In the genomic region with DNA sequence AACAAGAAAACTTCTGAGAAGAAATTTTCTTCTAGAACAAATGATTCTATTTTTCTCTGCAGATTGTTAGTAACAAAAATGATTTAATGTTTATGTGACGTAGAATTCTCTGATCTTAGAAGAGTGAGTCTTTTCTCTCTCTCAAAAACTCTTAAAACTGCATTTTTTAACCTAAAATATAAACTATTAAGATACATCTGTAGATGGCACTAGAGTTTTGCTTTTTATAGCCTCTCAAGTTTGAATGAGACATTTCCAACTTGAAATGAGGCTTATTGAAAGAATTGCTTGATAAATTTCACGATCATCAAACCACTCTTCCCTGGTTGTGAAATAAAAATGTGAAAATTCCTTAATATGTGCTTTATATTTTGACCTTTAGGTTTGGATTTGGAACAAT, we compare ENCODE assay signal across 2 cellular contexts.
TF ChIP-seq lines count a peak whose summit lies in the region.

No MANE protein-coding gene starts in this region.

TF ChIP-seq in liver, 16 proteins besides CTCF, POLR2A, EP300 and RAD21:
- TF ChIP-seq RXRA (IDR thresholded peaks at IDR 0.05) (no peak), FOXA2 (IDR thresholded peaks at IDR 0.05) (no peak), HNF4G (IDR thresholded peaks at IDR 0.05) (no peak), SP1 (IDR thresholded peaks at IDR 0.05) (no peak)
- TF ChIP-seq, protein P1, sequence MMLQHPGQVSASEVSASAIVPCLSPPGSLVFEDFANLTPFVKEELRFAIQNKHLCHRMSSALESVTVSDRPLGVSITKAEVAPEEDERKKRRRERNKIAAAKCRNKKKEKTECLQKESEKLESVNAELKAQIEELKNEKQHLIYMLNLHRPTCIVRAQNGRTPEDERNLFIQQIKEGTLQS (IDR thresholded peaks at IDR 0.05) = no peak

TF ChIP-seq in HepG2, 621 proteins besides CTCF, POLR2A, EP300 and RAD21:
- TF ChIP-seq ATF7 (IDR thresholded peaks at IDR 0.05) (no peak), ATF7 (CRISPR knock-in tag; IDR thresholded peaks at IDR 0.05) (no peak), MAFK (conservative IDR thresholded peaks at IDR 0.05 in 1 of 2, IDR thresholded peaks at IDR 0.05 in 1 of 2; ENCODE audit: low read length in 2 of 2) (no peak), TCF12 (IDR thresholded peaks at IDR 0.05) (no peak), TCF12 (CRISPR knock-in tag; IDR thresholded peaks at IDR 0.05) (no peak), NR2F6 (IDR thresholded peaks at IDR 0.05) (no peak), NR2F6 (CRISPR knock-in tag; IDR thresholded peaks at IDR 0.05) (no peak), KDM2A (CRISPR knock-in tag; IDR thresholded peaks at IDR 0.05; ENCODE audit: borderline replicate concordance, low read depth) (no peak), EED (CRISPR knock-in tag; IDR thresholded peaks at IDR 0.05) (no peak), SALL2 (CRISPR knock-in tag; IDR thresholded peaks at IDR 0.05) (no peak)
- TF ChIP-seq, protein P2, sequence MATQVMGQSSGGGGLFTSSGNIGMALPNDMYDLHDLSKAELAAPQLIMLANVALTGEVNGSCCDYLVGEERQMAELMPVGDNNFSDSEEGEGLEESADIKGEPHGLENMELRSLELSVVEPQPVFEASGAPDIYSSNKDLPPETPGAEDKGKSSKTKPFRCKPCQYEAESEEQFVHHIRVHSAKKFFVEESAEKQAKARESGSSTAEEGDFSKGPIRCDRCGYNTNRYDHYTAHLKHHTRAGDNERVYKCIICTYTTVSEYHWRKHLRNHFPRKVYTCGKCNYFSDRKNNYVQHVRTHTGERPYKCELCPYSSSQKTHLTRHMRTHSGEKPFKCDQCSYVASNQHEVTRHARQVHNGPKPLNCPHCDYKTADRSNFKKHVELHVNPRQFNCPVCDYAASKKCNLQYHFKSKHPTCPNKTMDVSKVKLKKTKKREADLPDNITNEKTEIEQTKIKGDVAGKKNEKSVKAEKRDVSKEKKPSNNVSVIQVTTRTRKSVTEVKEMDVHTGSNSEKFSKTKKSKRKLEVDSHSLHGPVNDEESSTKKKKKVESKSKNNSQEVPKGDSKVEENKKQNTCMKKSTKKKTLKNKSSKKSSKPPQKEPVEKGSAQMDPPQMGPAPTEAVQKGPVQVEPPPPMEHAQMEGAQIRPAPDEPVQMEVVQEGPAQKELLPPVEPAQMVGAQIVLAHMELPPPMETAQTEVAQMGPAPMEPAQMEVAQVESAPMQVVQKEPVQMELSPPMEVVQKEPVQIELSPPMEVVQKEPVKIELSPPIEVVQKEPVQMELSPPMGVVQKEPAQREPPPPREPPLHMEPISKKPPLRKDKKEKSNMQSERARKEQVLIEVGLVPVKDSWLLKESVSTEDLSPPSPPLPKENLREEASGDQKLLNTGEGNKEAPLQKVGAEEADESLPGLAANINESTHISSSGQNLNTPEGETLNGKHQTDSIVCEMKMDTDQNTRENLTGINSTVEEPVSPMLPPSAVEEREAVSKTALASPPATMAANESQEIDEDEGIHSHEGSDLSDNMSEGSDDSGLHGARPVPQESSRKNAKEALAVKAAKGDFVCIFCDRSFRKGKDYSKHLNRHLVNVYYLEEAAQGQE (IDR thresholded peaks at IDR 0.05; ENCODE audit: borderline replicate concordance in 1 of 2, low read depth in 1 of 2, low read length in 2 of 2) = no peak
- TF ChIP-seq, protein P3, sequence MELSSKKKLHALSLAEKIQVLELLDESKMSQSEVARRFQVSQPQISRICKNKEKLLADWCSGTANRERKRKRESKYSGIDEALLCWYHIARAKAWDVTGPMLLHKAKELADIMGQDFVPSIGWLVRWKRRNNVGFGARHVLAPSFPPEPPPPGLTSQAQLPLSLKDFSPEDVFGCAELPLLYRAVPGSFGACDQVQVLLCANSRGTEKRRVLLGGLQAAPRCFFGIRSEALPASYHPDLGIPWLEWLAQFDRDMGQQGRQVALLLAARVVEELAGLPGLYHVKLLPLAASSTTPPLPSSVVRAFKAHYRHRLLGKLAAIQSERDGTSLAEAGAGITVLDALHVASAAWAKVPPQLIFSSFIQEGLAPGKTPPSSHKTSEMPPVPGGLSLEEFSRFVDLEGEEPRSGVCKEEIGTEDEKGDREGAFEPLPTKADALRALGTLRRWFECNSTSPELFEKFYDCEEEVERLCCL (CRISPR knock-in tag; IDR thresholded peaks at IDR 0.05; ENCODE audit: borderline replicate concordance) = no peak
- TF ChIP-seq, protein P4, sequence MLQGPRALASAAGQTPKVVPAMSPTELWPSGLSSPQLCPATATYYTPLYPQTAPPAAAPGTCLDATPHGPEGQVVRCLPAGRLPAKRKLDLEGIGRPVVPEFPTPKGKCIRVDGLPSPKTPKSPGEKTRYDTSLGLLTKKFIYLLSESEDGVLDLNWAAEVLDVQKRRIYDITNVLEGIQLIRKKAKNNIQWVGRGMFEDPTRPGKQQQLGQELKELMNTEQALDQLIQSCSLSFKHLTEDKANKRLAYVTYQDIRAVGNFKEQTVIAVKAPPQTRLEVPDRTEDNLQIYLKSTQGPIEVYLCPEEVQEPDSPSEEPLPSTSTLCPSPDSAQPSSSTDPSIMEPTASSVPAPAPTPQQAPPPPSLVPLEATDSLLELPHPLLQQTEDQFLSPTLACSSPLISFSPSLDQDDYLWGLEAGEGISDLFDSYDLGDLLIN (CRISPR knock-in tag; IDR thresholded peaks at IDR 0.05; ENCODE audit: borderline replicate concordance) = no peak
